ENCODE assay signal across 1 cellular context in the genomic region with DNA sequence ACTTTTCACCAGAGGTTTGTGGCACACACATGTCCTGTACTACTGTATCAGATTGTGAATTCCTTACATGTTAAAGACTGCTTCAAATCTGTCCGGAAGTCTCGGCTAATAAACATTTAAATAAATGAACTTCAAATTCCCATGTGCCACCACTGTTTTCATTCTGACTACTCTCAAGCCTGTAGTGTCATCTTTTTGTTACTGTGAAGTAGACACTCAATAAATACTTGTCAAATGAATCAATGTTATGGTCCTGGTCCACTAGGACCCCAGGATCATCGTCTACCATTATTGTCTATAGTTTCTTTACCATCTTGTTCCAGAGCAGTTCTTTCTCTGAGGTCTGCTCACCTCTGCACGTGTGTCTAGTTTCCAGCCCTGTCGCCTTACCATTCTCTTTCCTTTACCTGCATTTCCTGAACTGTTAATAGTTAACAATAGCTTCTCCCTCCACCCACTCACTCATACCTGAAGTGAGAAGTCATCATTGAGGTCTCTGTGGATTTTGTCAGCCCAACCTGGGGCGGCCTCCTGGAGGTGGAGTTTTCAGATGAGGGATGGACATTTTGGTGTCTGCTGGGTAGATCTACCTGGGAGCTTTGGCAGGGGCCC.
TF ChIP-seq lines count a peak whose summit lies in the region.

No MANE protein-coding gene starts in this region.

TF ChIP-seq in WTC11, 78 proteins besides CTCF, POLR2A, EP300 and RAD21 (continued from another document):
- TF ChIP-seq, protein P1, sequence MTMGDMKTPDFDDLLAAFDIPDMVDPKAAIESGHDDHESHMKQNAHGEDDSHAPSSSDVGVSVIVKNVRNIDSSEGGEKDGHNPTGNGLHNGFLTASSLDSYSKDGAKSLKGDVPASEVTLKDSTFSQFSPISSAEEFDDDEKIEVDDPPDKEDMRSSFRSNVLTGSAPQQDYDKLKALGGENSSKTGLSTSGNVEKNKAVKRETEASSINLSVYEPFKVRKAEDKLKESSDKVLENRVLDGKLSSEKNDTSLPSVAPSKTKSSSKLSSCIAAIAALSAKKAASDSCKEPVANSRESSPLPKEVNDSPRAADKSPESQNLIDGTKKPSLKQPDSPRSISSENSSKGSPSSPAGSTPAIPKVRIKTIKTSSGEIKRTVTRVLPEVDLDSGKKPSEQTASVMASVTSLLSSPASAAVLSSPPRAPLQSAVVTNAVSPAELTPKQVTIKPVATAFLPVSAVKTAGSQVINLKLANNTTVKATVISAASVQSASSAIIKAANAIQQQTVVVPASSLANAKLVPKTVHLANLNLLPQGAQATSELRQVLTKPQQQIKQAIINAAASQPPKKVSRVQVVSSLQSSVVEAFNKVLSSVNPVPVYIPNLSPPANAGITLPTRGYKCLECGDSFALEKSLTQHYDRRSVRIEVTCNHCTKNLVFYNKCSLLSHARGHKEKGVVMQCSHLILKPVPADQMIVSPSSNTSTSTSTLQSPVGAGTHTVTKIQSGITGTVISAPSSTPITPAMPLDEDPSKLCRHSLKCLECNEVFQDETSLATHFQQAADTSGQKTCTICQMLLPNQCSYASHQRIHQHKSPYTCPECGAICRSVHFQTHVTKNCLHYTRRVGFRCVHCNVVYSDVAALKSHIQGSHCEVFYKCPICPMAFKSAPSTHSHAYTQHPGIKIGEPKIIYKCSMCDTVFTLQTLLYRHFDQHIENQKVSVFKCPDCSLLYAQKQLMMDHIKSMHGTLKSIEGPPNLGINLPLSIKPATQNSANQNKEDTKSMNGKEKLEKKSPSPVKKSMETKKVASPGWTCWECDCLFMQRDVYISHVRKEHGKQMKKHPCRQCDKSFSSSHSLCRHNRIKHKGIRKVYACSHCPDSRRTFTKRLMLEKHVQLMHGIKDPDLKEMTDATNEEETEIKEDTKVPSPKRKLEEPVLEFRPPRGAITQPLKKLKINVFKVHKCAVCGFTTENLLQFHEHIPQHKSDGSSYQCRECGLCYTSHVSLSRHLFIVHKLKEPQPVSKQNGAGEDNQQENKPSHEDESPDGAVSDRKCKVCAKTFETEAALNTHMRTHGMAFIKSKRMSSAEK (CRISPR knock-in tag; IDR thresholded peaks at IDR 0.05; ENCODE audit: borderline replicate concordance) = no peak
- TF ChIP-seq, protein P2, sequence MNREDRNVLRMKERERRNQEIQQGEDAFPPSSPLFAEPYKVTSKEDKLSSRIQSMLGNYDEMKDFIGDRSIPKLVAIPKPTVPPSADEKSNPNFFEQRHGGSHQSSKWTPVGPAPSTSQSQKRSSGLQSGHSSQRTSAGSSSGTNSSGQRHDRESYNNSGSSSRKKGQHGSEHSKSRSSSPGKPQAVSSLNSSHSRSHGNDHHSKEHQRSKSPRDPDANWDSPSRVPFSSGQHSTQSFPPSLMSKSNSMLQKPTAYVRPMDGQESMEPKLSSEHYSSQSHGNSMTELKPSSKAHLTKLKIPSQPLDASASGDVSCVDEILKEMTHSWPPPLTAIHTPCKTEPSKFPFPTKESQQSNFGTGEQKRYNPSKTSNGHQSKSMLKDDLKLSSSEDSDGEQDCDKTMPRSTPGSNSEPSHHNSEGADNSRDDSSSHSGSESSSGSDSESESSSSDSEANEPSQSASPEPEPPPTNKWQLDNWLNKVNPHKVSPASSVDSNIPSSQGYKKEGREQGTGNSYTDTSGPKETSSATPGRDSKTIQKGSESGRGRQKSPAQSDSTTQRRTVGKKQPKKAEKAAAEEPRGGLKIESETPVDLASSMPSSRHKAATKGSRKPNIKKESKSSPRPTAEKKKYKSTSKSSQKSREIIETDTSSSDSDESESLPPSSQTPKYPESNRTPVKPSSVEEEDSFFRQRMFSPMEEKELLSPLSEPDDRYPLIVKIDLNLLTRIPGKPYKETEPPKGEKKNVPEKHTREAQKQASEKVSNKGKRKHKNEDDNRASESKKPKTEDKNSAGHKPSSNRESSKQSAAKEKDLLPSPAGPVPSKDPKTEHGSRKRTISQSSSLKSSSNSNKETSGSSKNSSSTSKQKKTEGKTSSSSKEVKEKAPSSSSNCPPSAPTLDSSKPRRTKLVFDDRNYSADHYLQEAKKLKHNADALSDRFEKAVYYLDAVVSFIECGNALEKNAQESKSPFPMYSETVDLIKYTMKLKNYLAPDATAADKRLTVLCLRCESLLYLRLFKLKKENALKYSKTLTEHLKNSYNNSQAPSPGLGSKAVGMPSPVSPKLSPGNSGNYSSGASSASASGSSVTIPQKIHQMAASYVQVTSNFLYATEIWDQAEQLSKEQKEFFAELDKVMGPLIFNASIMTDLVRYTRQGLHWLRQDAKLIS (CRISPR knock-in tag; IDR thresholded peaks at IDR 0.05; ENCODE audit: borderline replicate concordance) = no peak
